9 cellular contexts compared by ENCODE assay signal in the genomic region with DNA sequence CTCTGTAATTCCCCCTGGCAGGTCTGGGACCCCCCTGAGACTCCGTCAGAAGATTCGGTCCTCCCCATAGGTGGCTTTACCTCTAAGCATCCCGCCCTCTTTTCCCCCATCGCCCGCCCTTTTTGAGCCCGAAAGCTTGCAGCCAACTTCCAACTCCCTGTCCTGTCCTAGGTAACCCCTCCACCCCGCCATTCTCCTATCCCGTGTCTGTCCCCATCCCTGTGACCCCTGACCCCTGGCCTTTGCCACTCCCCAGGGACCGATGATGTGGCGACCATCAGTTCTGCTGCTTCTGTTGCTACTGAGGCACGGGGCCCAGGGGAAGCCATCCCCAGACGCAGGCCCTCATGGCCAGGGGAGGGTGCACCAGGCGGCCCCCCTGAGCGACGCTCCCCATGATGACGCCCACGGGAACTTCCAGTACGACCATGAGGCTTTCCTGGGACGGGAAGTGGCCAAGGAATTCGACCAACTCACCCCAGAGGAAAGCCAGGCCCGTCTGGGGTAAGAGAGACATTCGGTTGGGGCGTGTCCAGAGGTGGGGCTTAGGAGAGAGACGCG. TPM values are rescaled to one million over a fixed set of nuclear protein-coding genes. Genes with fewer than 3 reads are reported as not detected.
A peak's percentile ranks its signal among the peaks of the same experiment; 100 is the strongest.
DNase-seq lines count a peak whose midpoint lies in the region; ATAC-seq and TF ChIP-seq lines count a peak whose summit lies in the region.
"Had no signal": no experiment of that assay in that cellular context is flagged by ENCODE, and none has a peak within 500 bp of the region (broad histone marks: within the 10 kb centered on the region; RNA-seq: fewer than 3 reads in every experiment).

No MANE protein-coding gene starts in this region.

- intact Hi-C loops in CD4-positive, alpha-beta T cell (cut with DNase I, micrococcal nuclease) = loop anchor here in 1 of 2 experiments (2.0 kb wide), 1 partner anchor 15 kb away; the partner anchor contains the start of gene FCGRT
- intact Hi-C loops in ovary (cut with DNase I) = no loop called here

- H3K4me1 ChIP-seq in ovary (ENCODE audit: insufficient read depth) = peaks cover 5% of the 10 kb centered on the region

- DNase-seq in CD4-positive, alpha-beta T cell = no peak
- DNase-seq in RPMI7951 (ENCODE audit: low read depth) = peak; percentile 62
- peak; percentile 48 for DNase-seq in fibroblast of peridontal ligament (ENCODE audit: extremely low read depth)
- DNase-seq in ovary = peak; percentile 54 to 76 (median 72)
- no peak for DNase-seq in activated gamma-delta T cell treated with Interleukin-2 at 50 U/mL for 16 hours
- DNase-seq in stimulated activated CD4-positive, alpha-beta T cell treated with anti-CD3 and anti-CD28 coated beads, Interleukin-2, amount 100 ng/mL, for 48 hours = no peak
- DNase-seq in NCI-H226 = no peak
- DNase-seq: NCI-H187 treated with DMSO at 0.1 percent for 48 hours had no signal

- no peak for ATAC-seq in CD4-positive, alpha-beta T cell (ENCODE audit: poor library complexity)
- no peak for ATAC-seq in GM18505 (IDR thresholded peaks at IDR 0.05; ENCODE audit: unreplicated experiment)

- H3K36me3 ChIP-seq in ovary = no peaks in the 10 kb centered on the region

- H3K4me3 ChIP-seq in ovary = peak overlapping the region; percentile 50

- H3K9me3 ChIP-seq in CD4-positive, alpha-beta T cell (ENCODE audit: control insufficient read depth, low read length) = no peaks in the 10 kb centered on the region
- no peaks in the 10 kb centered on the region for H3K9me3 ChIP-seq in ovary

- H3K27me3 Mint-ChIP-seq in CD4-positive, alpha-beta T cell = no peaks in the 10 kb centered on the region

- no peak overlapping the region for H3K27ac ChIP-seq in CD4-positive, alpha-beta T cell (ENCODE audit: low read depth, low read length)
- peak overlapping the region in 1 of 2 donors; percentile 69 for H3K27ac ChIP-seq in ovary

- H3K9me3 Mint-ChIP-seq in CD4-positive, alpha-beta T cell = no peaks in the 10 kb centered on the region

- H3K27me3 ChIP-seq in CD4-positive, alpha-beta T cell (ENCODE audit: control insufficient read depth, insufficient read depth, low read length) = no peaks in the 10 kb centered on the region
- no peaks in the 10 kb centered on the region for H3K27me3 ChIP-seq in ovary

- CTCF ChIA-PET in CD4-positive, alpha-beta T cell (lab: Charles Lee) = interaction anchor here (1.5 to 2.2 kb wide), 2 partner anchors 22 to 42 kb away, joined by 5 to 11 read pairs; no protein-coding TSS in a partner anchor

- peaks cover 15% of the 10 kb centered on the region for H3K36me3 Mint-ChIP-seq in CD4-positive, alpha-beta T cell (ENCODE audit: low read depth)

- no peak for TF ChIP-seq CTCF in CD4-positive, alpha-beta T cell (IDR thresholded peaks at IDR 0.05)
- TF ChIP-seq CTCF in ovary (IDR thresholded peaks at IDR 0.05) = no peak

- no peak for TF ChIP-seq POLR2A in ovary (IDR thresholded peaks at IDR 0.05)
- TF ChIP-seq POLR2A in GM18505 (IDR thresholded peaks at IDR 0.05; ENCODE audit: borderline replicate concordance, extremely low read depth, insufficient read depth, insufficient read length) = no peak

- TF ChIP-seq EP300 in ovary (IDR thresholded peaks at IDR 0.05) = no peak

- 12 to 30% (median 16%) methylated on average over 25 of the region's 25 CpGs for WGBS in ovary, 3 donors

- POLR2A ChIA-PET in CD4-positive, alpha-beta T cell (lab: Charles Lee) = interaction anchor here (1.0 to 1.6 kb wide), 9 partner anchors 15 to 62 kb away, joined by 4 to 12 read pairs (median 6); partner anchors contain the start of gene FCGRT

- H3K4me1 Mint-ChIP-seq in CD4-positive, alpha-beta T cell (ENCODE audit: low read depth) = peaks cover 32% of the 10 kb centered on the region

- H3K27ac Mint-ChIP-seq in CD4-positive, alpha-beta T cell = no peak overlapping the region

- H3K4me3 Mint-ChIP-seq in CD4-positive, alpha-beta T cell = peak overlapping the region; percentile 84

RNA-seq across cellular contexts. Expression of gene RCN3, which starts 0.5 kb away (rescaled TPM):
- total RNA-seq in CD4-positive, alpha-beta T cell = 1 to 10 TPM; 4.8 to 7.8 TPM
- 145 and 157 TPM in 2 replicates for total RNA-seq in RPMI7951 (2014; rRNA removed; shearing (Covaris generic))
- 10 to 100 TPM; 26.4 to 54.8 (median 37.8) TPM for total RNA-seq in ovary
- polyA plus RNA-seq in ovary = 10 to 100 TPM; 13.6 to 37.5 TPM

RNA-seq across cellular contexts. Expression of gene FCGRT, which starts 15.8 kb away (rescaled TPM):
- 10 to 100 TPM; 50.2 to 52.5 TPM for total RNA-seq in CD4-positive, alpha-beta T cell
- total RNA-seq in RPMI7951 (2014; rRNA removed; shearing (Covaris generic)) = 14.7 and 22.9 TPM in 2 replicates
- total RNA-seq in ovary = 100 to 1,000 TPM; 158 to 247 (median 238) TPM
- 100 to 1,000 TPM; 180 to 295 TPM for polyA plus RNA-seq in ovary

RNA-seq across cellular contexts. Expression of gene RPS11, which starts 32.1 kb away (rescaled TPM):
- 1,000 to 10,000 TPM; 2,912 to 3,041 TPM for total RNA-seq in CD4-positive, alpha-beta T cell
- total RNA-seq in RPMI7951 (2014; rRNA removed; shearing (Covaris generic)) = 4,830 and 4,921 TPM in 2 replicates
- total RNA-seq in ovary = over 10,000 TPM in 2 of 7 donors, 1,000 to 10,000 TPM in 5; 2,881 to 13,366 (median 4,211) TPM
- polyA plus RNA-seq in ovary = 1,000 to 10,000 TPM; 8,754 to 9,572 TPM

RNA-seq across cellular contexts. Expression of gene RPL13A, which starts 40.9 kb away (rescaled TPM):
- 1,000 to 10,000 TPM; 5,328 to 5,481 TPM for total RNA-seq in CD4-positive, alpha-beta T cell
- 2,557 and 2,630 TPM in 2 replicates for total RNA-seq in RPMI7951 (2014; rRNA removed; shearing (Covaris generic))
- 1,000 to 10,000 TPM; 4,998 to 9,736 (median 6,664) TPM for total RNA-seq in ovary
- 1,000 to 10,000 TPM; 3,682 to 6,907 TPM for polyA plus RNA-seq in ovary

RNA-seq across cellular contexts. Expression of gene NOSIP, which starts 52.1 kb away (rescaled TPM):
- total RNA-seq in CD4-positive, alpha-beta T cell = 100 to 1,000 TPM; 202 to 203 TPM
- total RNA-seq in RPMI7951 (2014; rRNA removed; shearing (Covaris generic)) = 159 TPM in 2 replicates
- 10 to 100 TPM; 44.8 to 70.1 (median 58.7) TPM for total RNA-seq in ovary
- polyA plus RNA-seq in ovary = 10 to 100 TPM; 31.0 to 65.0 TPM

Comparison
In these comparisons a context has a peak if more than half of its experiments do, and no peak if none do; other contexts are left out.
1. DNase-seq: peak in RPMI7951 (single experiment), fibroblast of peridontal ligament (single experiment) and ovary (5 of 5); none in CD4-positive, alpha-beta T cell (0 of 10), activated gamma-delta T cell treated with Interleukin-2 at 50 U/mL for 16 hours (single experiment), stimulated activated CD4-positive, alpha-beta T cell treated with anti-CD3 and anti-CD28 coated beads, Interleukin-2, amount 100 ng/mL, for 48 hours (0 of 2) and NCI-H226 (single experiment).